ENCODE assay signal across 10 cellular contexts in the genomic region with DNA sequence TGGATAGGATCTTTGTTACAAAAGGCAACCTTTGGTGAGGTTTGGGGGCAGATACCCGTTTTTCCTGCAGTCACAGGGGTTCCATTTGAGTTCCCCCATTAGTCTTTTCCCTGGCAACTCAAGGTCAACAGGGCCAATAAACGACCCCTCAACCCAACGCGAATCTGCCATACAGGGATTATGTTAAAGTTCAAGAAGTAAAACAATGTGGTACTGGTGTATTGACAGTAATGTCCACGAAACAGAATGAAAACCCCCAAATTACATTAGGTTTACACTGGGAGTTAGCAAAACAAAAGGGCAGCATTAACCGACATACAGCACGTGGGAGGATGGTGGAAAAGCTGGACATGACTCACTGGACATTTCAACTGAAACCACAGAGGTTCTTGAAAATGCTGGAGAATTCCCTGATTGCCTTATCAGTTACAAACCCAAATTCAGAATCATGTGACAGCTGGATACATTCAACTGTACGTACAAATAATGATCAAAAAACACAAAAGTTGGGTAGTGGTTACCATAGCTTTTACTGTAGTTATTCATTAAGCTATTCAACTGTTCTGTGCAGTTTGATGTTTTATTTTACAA.
A peak's percentile ranks its signal among the peaks of the same experiment; 100 is the strongest.
DNase-seq lines count a peak whose midpoint lies in the region; ATAC-seq and TF ChIP-seq lines count a peak whose summit lies in the region.
"Had no signal": no experiment of that assay in that cellular context is flagged by ENCODE, and none has a peak within 500 bp of the region (broad histone marks: within the 10 kb centered on the region; RNA-seq: fewer than 3 reads in every experiment).

No MANE protein-coding gene starts in this region.

- peaks cover 9% of the 10 kb centered on the region for H3K36me3 ChIP-seq in HAP-1 (replicated peaks)

- H3K4me3 Mint-ChIP-seq in nephron: peak overlapping the region; percentile 85 to 86 (median 86)
- H3K4me3 Mint-ChIP-seq in effector memory CD8-positive, alpha-beta T cell: no peak overlapping the region

- in situ Hi-C loops in HAP-1 (cut with MboI; ENCODE audit: low sequenced_read_pairs): no loop called here

- peaks cover 27% of the 10 kb centered on the region for H3K4me1 Mint-ChIP-seq in nephron
- H3K4me1 Mint-ChIP-seq in effector memory CD8-positive, alpha-beta T cell (ENCODE audit: low read depth in 2 of 2): peaks cover 17 to 19% of the 10 kb centered on the region in 2 donors

- peaks cover 8% of the 10 kb centered on the region for H3K27me3 Mint-ChIP-seq in nephron (ENCODE audit: low read depth)
- H3K27me3 Mint-ChIP-seq in effector memory CD8-positive, alpha-beta T cell: no peaks in the 10 kb centered on the region
- H3K27me3 Mint-ChIP-seq: activated CD4-positive, alpha-beta memory T cell treated with anti-CD3 and anti-CD28 coated beads for 36 hours; IgD-negative memory B cell had no signal

- H3K36me3 Mint-ChIP-seq in nephron (ENCODE audit: low read depth): peaks cover 17% of the 10 kb centered on the region
- H3K36me3 Mint-ChIP-seq in effector memory CD8-positive, alpha-beta T cell (ENCODE audit: insufficient read depth): peaks cover 31% of the 10 kb centered on the region

- no peak for ATAC-seq in effector memory CD8-positive, alpha-beta T cell (replicated peaks)
- ATAC-seq in HG03342 (IDR thresholded peaks at IDR 0.05; ENCODE audit: unreplicated experiment): no peak

- peak overlapping the region; percentile 7 to 89 (median 76) for H3K27ac Mint-ChIP-seq in nephron
- H3K27ac Mint-ChIP-seq in effector memory CD8-positive, alpha-beta T cell: peak overlapping the region in 1 of 2 donors; percentile 91

- TF ChIP-seq CTCF in C4-2B (conservative IDR thresholded peaks at IDR 0.05) (no peak), nephron (IDR thresholded peaks at IDR 0.05; ENCODE audit: unreplicated experiment in 3 of 3) (no peak)

- no peaks in the 10 kb centered on the region for H3K9me3 Mint-ChIP-seq in nephron
- no peaks in the 10 kb centered on the region for H3K9me3 Mint-ChIP-seq in effector memory CD8-positive, alpha-beta T cell
- H3K9me3 Mint-ChIP-seq: activated CD4-positive, alpha-beta memory T cell treated with anti-CD3 and anti-CD28 coated beads for 36 hours; IgD-negative memory B cell had no signal

- peaks cover 5% of the 10 kb centered on the region; the same call in 1 of the 2 replicates for H3K4me1 ChIP-seq in HAP-1

- H3K9me3 ChIP-seq in HAP-1: no peaks in the 10 kb centered on the region

- no peak overlapping the region for H3K4me3 ChIP-seq in HAP-1

- DNase-seq in NCI-H226 (peak; percentile 73), ecto neural progenitor cell (ENCODE audit: low spot score) (peak; percentile 43), HAP-1 (ENCODE audit: low spot score in 2 of 2) (no peak), NCI-H510A treated with DMSO at 0.1 percent for 48 hours (lab: John Stamatoyannopoulos, UW) (no peak)
- DNase-seq in effector memory CD8-positive, alpha-beta T cell: no peak

- H3K27ac ChIP-seq in C4-2B: peak overlapping the region; percentile 37

- H3K27me3 ChIP-seq in HAP-1 (ENCODE audit: low read depth): no peaks in the 10 kb centered on the region

Comparison
In these comparisons a context has a peak if more than half of its experiments do, and no peak if none do; other contexts are left out.
1. DNase-seq: peak in NCI-H226 (single experiment) and ecto neural progenitor cell (single experiment); none in effector memory CD8-positive, alpha-beta T cell (0 of 3), HAP-1 (0 of 2) and NCI-H510A treated with DMSO at 0.1 percent for 48 hours (single experiment).
2. H3K4me3 Mint-ChIP-seq: peak in nephron (3 of 3); none in effector memory CD8-positive, alpha-beta T cell (0 of 2).